ENCODE assay signal across 1 cellular context in the genomic region with DNA sequence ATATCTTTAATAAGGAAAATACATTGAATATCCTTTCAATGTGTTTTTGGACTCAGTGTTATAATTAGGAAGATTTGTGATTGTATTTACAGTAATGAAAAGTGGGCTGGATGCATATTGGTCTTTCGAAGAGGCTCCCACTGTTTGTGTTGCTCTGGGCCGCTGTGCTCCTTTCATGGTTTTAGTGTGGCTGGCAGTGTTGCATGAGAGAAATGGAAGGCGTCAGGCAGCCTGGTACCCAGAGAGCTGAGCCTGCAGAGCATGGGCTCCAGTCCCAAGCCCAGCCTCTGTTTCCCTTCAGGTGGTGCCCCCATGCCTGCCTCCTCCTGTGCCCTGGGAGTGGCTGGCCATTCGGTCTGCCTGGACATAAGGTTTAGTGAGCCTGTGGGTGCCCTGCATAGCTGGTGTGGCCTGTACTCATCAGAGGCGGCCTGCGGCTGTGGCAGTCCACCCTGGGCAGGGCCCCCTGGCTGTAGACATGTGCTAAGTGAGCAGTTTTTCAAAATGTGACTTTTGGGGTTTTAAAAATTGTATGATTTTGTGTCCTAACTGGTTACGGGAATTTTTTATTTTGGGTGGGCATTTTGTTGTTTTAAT.
TF ChIP-seq lines count a peak whose summit lies in the region.

No MANE protein-coding gene starts in this region.

TF ChIP-seq in WTC11, 78 proteins besides CTCF, POLR2A, EP300 and RAD21 (continued from another document):
- TF ChIP-seq, protein P1, sequence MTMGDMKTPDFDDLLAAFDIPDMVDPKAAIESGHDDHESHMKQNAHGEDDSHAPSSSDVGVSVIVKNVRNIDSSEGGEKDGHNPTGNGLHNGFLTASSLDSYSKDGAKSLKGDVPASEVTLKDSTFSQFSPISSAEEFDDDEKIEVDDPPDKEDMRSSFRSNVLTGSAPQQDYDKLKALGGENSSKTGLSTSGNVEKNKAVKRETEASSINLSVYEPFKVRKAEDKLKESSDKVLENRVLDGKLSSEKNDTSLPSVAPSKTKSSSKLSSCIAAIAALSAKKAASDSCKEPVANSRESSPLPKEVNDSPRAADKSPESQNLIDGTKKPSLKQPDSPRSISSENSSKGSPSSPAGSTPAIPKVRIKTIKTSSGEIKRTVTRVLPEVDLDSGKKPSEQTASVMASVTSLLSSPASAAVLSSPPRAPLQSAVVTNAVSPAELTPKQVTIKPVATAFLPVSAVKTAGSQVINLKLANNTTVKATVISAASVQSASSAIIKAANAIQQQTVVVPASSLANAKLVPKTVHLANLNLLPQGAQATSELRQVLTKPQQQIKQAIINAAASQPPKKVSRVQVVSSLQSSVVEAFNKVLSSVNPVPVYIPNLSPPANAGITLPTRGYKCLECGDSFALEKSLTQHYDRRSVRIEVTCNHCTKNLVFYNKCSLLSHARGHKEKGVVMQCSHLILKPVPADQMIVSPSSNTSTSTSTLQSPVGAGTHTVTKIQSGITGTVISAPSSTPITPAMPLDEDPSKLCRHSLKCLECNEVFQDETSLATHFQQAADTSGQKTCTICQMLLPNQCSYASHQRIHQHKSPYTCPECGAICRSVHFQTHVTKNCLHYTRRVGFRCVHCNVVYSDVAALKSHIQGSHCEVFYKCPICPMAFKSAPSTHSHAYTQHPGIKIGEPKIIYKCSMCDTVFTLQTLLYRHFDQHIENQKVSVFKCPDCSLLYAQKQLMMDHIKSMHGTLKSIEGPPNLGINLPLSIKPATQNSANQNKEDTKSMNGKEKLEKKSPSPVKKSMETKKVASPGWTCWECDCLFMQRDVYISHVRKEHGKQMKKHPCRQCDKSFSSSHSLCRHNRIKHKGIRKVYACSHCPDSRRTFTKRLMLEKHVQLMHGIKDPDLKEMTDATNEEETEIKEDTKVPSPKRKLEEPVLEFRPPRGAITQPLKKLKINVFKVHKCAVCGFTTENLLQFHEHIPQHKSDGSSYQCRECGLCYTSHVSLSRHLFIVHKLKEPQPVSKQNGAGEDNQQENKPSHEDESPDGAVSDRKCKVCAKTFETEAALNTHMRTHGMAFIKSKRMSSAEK (CRISPR knock-in tag; IDR thresholded peaks at IDR 0.05; ENCODE audit: borderline replicate concordance), result no peak
- TF ChIP-seq ZNF219 (CRISPR knock-in tag; IDR thresholded peaks at IDR 0.05; ENCODE audit: borderline replicate concordance) (no peak), MYBL2 (CRISPR knock-in tag; IDR thresholded peaks at IDR 0.05) (no peak), CBFB (CRISPR knock-in tag; IDR thresholded peaks at IDR 0.05; ENCODE audit: low read depth) (no peak)
- TF ChIP-seq, protein P2, sequence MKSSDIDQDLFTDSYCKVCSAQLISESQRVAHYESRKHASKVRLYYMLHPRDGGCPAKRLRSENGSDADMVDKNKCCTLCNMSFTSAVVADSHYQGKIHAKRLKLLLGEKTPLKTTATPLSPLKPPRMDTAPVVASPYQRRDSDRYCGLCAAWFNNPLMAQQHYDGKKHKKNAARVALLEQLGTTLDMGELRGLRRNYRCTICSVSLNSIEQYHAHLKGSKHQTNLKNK (CRISPR knock-in tag; IDR thresholded peaks at IDR 0.05), result no peak
- TF ChIP-seq, protein P3, sequence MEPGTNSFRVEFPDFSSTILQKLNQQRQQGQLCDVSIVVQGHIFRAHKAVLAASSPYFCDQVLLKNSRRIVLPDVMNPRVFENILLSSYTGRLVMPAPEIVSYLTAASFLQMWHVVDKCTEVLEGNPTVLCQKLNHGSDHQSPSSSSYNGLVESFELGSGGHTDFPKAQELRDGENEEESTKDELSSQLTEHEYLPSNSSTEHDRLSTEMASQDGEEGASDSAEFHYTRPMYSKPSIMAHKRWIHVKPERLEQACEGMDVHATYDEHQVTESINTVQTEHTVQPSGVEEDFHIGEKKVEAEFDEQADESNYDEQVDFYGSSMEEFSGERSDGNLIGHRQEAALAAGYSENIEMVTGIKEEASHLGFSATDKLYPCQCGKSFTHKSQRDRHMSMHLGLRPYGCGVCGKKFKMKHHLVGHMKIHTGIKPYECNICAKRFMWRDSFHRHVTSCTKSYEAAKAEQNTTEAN (CRISPR knock-in tag; IDR thresholded peaks at IDR 0.05), result no peak
